In the genomic region with DNA sequence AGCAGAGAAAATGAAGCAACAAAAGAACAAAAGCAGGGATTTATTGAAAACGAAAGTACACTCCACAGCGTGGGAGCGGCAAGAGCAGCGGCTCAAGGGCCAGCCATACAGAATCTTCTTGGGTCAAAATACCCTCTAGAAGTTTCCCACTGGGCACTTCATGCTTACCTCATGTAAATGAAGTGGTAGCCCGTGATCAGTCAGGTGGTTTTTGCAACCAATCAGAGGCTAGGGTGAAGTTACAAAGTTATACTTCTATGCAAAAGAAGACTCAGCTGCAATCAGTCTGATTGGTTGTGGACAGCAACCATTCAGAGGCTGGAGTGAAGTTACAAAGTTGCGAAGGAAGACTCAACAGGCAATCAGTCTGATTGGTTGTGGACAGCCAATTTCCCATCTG, we compare ENCODE assay signal across 9 cellular contexts. TPM values are rescaled to one million over a fixed set of nuclear protein-coding genes. Genes with fewer than 3 reads are reported as not detected.
A peak's percentile ranks its signal among the peaks of the same experiment; 100 is the strongest.
DNase-seq lines count a peak whose midpoint lies in the region; FAIRE-seq and TF ChIP-seq lines count a peak whose summit lies in the region.
"Had no signal": no experiment of that assay in that cellular context is flagged by ENCODE, and none has a peak within 500 bp of the region (broad histone marks: within the 10 kb centered on the region; RNA-seq: fewer than 3 reads in every experiment).

No MANE protein-coding gene starts in this region.

- H3K4me3 Mint-ChIP-seq in immature natural killer cell = peak overlapping the region; percentile 69 to 89 (median 75)

- H3K4me3 ChIP-seq in ascending aorta (peak overlapping the region; percentile 31 to 48), small intestine (ENCODE audit: low read depth in 1 of 2, low read length in 2 of 2) (peak overlapping the region in 1 of 2 donors; percentile 31)

- H3K4me1 ChIP-seq in ascending aorta = no peaks in the 10 kb centered on the region
- no peaks in the 10 kb centered on the region for H3K4me1 ChIP-seq in small intestine (ENCODE audit: control insufficient read depth in 2 of 2, insufficient read depth in 1 of 2, low read depth in 1 of 2, low read length in 1 of 2)

- H3K4me1 Mint-ChIP-seq in immature natural killer cell = peaks cover 7 to 14% of the 10 kb centered on the region in 2 donors

- H3K27ac ChIP-seq in ascending aorta (no peak overlapping the region), small intestine (ENCODE audit: low read depth in 1 of 2, low read length in 1 of 2) (peak overlapping the region; percentile 25 to 69)
- H3K27ac ChIP-seq: C4-2B had no signal

- no peaks in the 10 kb centered on the region for H3K9me3 Mint-ChIP-seq in immature natural killer cell

- FAIRE-seq in small intestine (lab: Jason Lieb, UNC) = no peak

- intact Hi-C loops in ascending aorta (cut with DNase I) = no loop called here

- WGBS in small intestine, 3 donors = 3 to 32% (median 16%) methylated on average over 6 of the region's 6 CpGs

- H3K27ac Mint-ChIP-seq in immature natural killer cell = peak overlapping the region; percentile 34 to 84 (median 66)

- no peaks in the 10 kb centered on the region for H3K27me3 ChIP-seq in ascending aorta
- no peaks in the 10 kb centered on the region for H3K27me3 ChIP-seq in small intestine (ENCODE audit: control insufficient read depth in 2 of 2, insufficient read depth in 2 of 2, low read length in 2 of 2)

- H3K36me3 Mint-ChIP-seq in immature natural killer cell = no peaks in the 10 kb centered on the region

- DNase-seq in NCI-H2029 (lab: John Stamatoyannopoulos, UW) (peak; percentile 44), NCI-H2029 treated with DMSO at 0.1 percent for 48 hours (lab: John Stamatoyannopoulos, UW) (no peak), NCI-H748 (lab: John Stamatoyannopoulos, UW; ENCODE audit: unreplicated experiment) (peak; percentile 44), ascending aorta (ENCODE audit: low spot score in 2 of 2) (peak in 1 of 2 donors; percentile 71), immature natural killer cell (peak; percentile 36 to 51 (median 44)), small intestine (peak; percentile 86), cortex of kidney (lab: John Stamatoyannopoulos, UW) (no peak), ureter (ENCODE audit: low spot score) (no peak)

- H3K27me3 Mint-ChIP-seq in immature natural killer cell (ENCODE audit: low read depth in 3 of 3) = peaks cover 0 to 7% (median 5%) of the 10 kb centered on the region in 3 donors

- no peak for TF ChIP-seq CTCF in ascending aorta (IDR thresholded peaks at IDR 0.05)

- H3K36me3 ChIP-seq in ascending aorta = no peaks in the 10 kb centered on the region
- no peaks in the 10 kb centered on the region for H3K36me3 ChIP-seq in small intestine (ENCODE audit: control insufficient read depth in 2 of 2, insufficient read depth in 2 of 2, low read length in 2 of 2)

- H3K9me3 ChIP-seq in ascending aorta (no peaks in the 10 kb centered on the region), small intestine (ENCODE audit: control insufficient read depth, low read depth) (no peaks in the 10 kb centered on the region)

RNA-seq across cellular contexts. Expression of a gene that starts 37.8 kb away (rescaled TPM):
- total RNA-seq in ascending aorta (not detected), ureter (not detected)
- polyA plus RNA-seq in immature natural killer cell (not detected), small intestine (under 1 TPM in 1 of 3 donors, not detected in 2; 0.04 TPM)

RNA-seq across cellular contexts. Expression of a gene that starts 43.2 kb away (rescaled TPM):
- total RNA-seq in ascending aorta = 11.5 TPM
- 1 to 10 TPM; 1.7 to 5.6 (median 2.2) TPM for polyA plus RNA-seq in immature natural killer cell
- polyA plus RNA-seq in small intestine = 1 to 10 TPM; 5.4 to 9.0 (median 6.3) TPM
- 68.0 TPM for total RNA-seq in ureter

Comparison
In these comparisons a context has a peak if more than half of its experiments do, and no peak if none do; other contexts are left out.
1. DNase-seq: peak in NCI-H2029 (single experiment), NCI-H748 (single experiment), immature natural killer cell (3 of 3) and small intestine (single experiment); none in NCI-H2029 treated with DMSO at 0.1 percent for 48 hours (single experiment), cortex of kidney (single experiment) and ureter (single experiment).
2. H3K27ac ChIP-seq: peak in small intestine (2 of 2); none in ascending aorta (0 of 2).